Comparison of ENCODE assay signal across 1 cellular context in genomic region chr22:37518509-37519267, GRCh38.
TF ChIP-seq lines count a peak whose summit lies in the region.

No MANE protein-coding gene starts in this region.

TF ChIP-seq in HepG2, 621 proteins besides CTCF, POLR2A, EP300 and RAD21 (continued from another document):
- TF ChIP-seq SOX13 (IDR thresholded peaks at IDR 0.05), result no peak
- peak in 1 of 2 experiments; percentile 30; a peak in 2 of 4 replicates for TF ChIP-seq SOX13 (CRISPR knock-in tag; conservative IDR thresholded peaks at IDR 0.05 in 1 of 2, IDR thresholded peaks at IDR 0.05 in 1 of 2)
- TF ChIP-seq EEA1 (CRISPR knock-in tag; IDR thresholded peaks at IDR 0.05; ENCODE audit: borderline replicate concordance), result peak; percentile 21; the same call in 1 of the 2 replicates
- 0 out of 2 replicates have a peak, but pooled peaks have one; percentile 19 for TF ChIP-seq ZBTB26 (CRISPR knock-in tag; IDR thresholded peaks at IDR 0.05; ENCODE audit: borderline replicate concordance)
- peak; percentile 71; the same call in 1 of the 2 replicates for TF ChIP-seq IRF9 (CRISPR knock-in tag; IDR thresholded peaks at IDR 0.05; ENCODE audit: borderline replicate concordance)
- 0 out of 2 replicates have a peak, but pooled peaks have one; percentile 48 for TF ChIP-seq ZBTB10 (CRISPR knock-in tag; IDR thresholded peaks at IDR 0.05; ENCODE audit: borderline replicate concordance)
- peak; percentile 65 for TF ChIP-seq HOXA5 (CRISPR knock-in tag; IDR thresholded peaks at IDR 0.05)
- peak; percentile 65; the same call in 1 of the 2 replicates for TF ChIP-seq MXD3 (CRISPR knock-in tag; IDR thresholded peaks at IDR 0.05)
- TF ChIP-seq PAF1 (CRISPR knock-in tag; IDR thresholded peaks at IDR 0.05), result no peak
- peak; percentile 19; the same call in 1 of the 2 replicates for TF ChIP-seq ZNF703 (CRISPR knock-in tag; IDR thresholded peaks at IDR 0.05; ENCODE audit: borderline replicate concordance)
- 0 out of 2 replicates have a peak, but pooled peaks have one; percentile 37 for TF ChIP-seq MXD4 (CRISPR knock-in tag; IDR thresholded peaks at IDR 0.05)
- 0 out of 2 replicates have a peak, but pooled peaks have one; percentile 43 for TF ChIP-seq ZBTB7A (CRISPR knock-in tag; IDR thresholded peaks at IDR 0.05)
- TF ChIP-seq ZNF879 (CRISPR knock-in tag; IDR thresholded peaks at IDR 0.05), result no peak
- TF ChIP-seq PHF5A (CRISPR knock-in tag; IDR thresholded peaks at IDR 0.05; ENCODE audit: low read depth, unreplicated experiment), result no peak
- TF ChIP-seq RBFOX2 (IDR thresholded peaks at IDR 0.05; ENCODE audit: low read depth, low read length), result peak; percentile 79
- peak; percentile 15; the same call in 1 of the 2 replicates for TF ChIP-seq HOXA3 (CRISPR knock-in tag; IDR thresholded peaks at IDR 0.05)
- no peak for TF ChIP-seq TRIM24 (CRISPR knock-in tag; IDR thresholded peaks at IDR 0.05)
- peak; percentile 52; the same call in 1 of the 2 replicates for TF ChIP-seq ZNF704 (CRISPR knock-in tag; IDR thresholded peaks at IDR 0.05; ENCODE audit: borderline replicate concordance)
- 0 out of 2 replicates have a peak, but pooled peaks have one; percentile 16 for TF ChIP-seq PHF20 (CRISPR knock-in tag; IDR thresholded peaks at IDR 0.05)
- no peak for TF ChIP-seq PITX1 (CRISPR knock-in tag; IDR thresholded peaks at IDR 0.05)
- TF ChIP-seq ESRRA (CRISPR knock-in tag; IDR thresholded peaks at IDR 0.05; ENCODE audit: low read depth), result peak; percentile 60; the same call in 1 of the 2 replicates
- no peak for TF ChIP-seq GLMP (CRISPR knock-in tag; IDR thresholded peaks at IDR 0.05; ENCODE audit: borderline replicate concordance)
- TF ChIP-seq ZNF678 (CRISPR knock-in tag; IDR thresholded peaks at IDR 0.05), result 0 out of 2 replicates have a peak, but pooled peaks have one; percentile 29
- peak; percentile 28 for TF ChIP-seq ZNF407 (CRISPR knock-in tag; IDR thresholded peaks at IDR 0.05; ENCODE audit: not compliant biosample characterization)
- TF ChIP-seq GABPA (IDR thresholded peaks at IDR 0.05; ENCODE audit: low read depth, low read length), result no peak
- TF ChIP-seq GABPA (CRISPR knock-in tag; IDR thresholded peaks at IDR 0.05; ENCODE audit: low read depth), result no peak
- TF ChIP-seq TARDBP (CRISPR knock-in tag; IDR thresholded peaks at IDR 0.05), result peak; percentile 16; the same call in 1 of the 2 replicates
- peak; percentile 34; the same call in 1 of the 2 replicates for TF ChIP-seq POLR2G (IDR thresholded peaks at IDR 0.05; ENCODE audit: low read depth, low read length)
- peak; percentile 56; the same call in 1 of the 2 replicates for TF ChIP-seq SIN3A (IDR thresholded peaks at IDR 0.05; ENCODE audit: borderline replicate concordance, low read depth, low read length)
- TF ChIP-seq NR2C2 (CRISPR knock-in tag; IDR thresholded peaks at IDR 0.05; ENCODE audit: borderline replicate concordance), result peak; percentile 9; the same call in 1 of the 2 replicates
- TF ChIP-seq KDM1A (CRISPR knock-in tag; IDR thresholded peaks at IDR 0.05), result peak; percentile 29; the same call in 1 of the 2 replicates
- TF ChIP-seq HNRNPL (IDR thresholded peaks at IDR 0.05; ENCODE audit: low read depth, low read length), result peak; percentile 49; the same call in 1 of the 2 replicates
